ENCODE assay signal across 16 cellular contexts in the genomic region with DNA sequence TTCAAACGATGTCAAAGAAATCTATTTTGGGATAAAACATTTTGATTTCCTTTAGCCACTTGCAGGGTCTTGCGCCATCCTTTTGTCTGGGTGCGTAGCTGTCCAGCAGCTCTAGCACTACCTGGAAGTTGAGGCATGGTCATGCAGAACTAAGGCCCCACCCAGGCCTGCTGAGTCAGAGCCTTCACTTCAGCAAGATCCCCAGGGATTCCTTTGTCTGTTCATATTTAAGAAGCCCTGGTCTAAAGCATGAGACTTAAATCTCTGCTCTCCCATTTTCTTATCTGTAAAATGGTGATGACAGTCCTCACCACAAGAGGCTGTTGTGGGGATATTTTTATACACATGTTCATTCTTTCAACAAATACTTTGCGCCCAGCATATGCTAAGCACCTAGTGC.
DNase-seq lines count a peak whose midpoint lies in the region; ATAC-seq and TF ChIP-seq lines count a peak whose summit lies in the region.
"Had no signal": no experiment of that assay in that cellular context is flagged by ENCODE, and none has a peak within 500 bp of the region (broad histone marks: within the 10 kb centered on the region; RNA-seq: fewer than 3 reads in every experiment).

No MANE protein-coding gene starts in this region.

- H3K4me1 ChIP-seq in SK-N-SH (ENCODE audit: control insufficient read depth in 1 of 2, insufficient read depth in 2 of 2, low read depth in 1 of 2, low read length in 1 of 2) (peaks cover 0 to 33% of the 10 kb centered on the region in 2 experiments; a peak in 2 of 4 replicates), upper lobe of right lung (peaks cover 37% of the 10 kb centered on the region), SJCRH30 (peaks cover 20% of the 10 kb centered on the region)

- H4K20me1 ChIP-seq in SK-N-SH (ENCODE audit: insufficient read depth), result no peaks in the 10 kb centered on the region

- WGBS in SK-N-SH (ENCODE audit: low lambda C conversion rate), result 71% methylated on average over 2 of the region's 4 CpGs

- H3K36me3 Mint-ChIP-seq in activated CD4-positive, alpha-beta T cell treated with anti-CD3 and anti-CD28 coated beads for 36 hours (ENCODE audit: low read depth), result no peaks in the 10 kb centered on the region

- no peaks in the 10 kb centered on the region for H3K9me3 Mint-ChIP-seq in activated CD4-positive, alpha-beta T cell treated with anti-CD3 and anti-CD28 coated beads for 36 hours (ENCODE audit: low read depth)
- H3K9me3 Mint-ChIP-seq: CD4-positive, alpha-beta T cell; H9; stimulated activated naive CD8-positive, alpha-beta T cell treated with anti-CD3 and anti-CD28 coated beads, Interleukin-15, Interleukin-2, amounts not matched to agents 100 ng/mL and 50 ng/mL, for 24 hours had no signal

- H3K36me3 ChIP-seq in SK-N-SH (replicated peaks in 1 of 2; ENCODE audit: control insufficient read depth in 1 of 2, insufficient read depth in 2 of 2, low read length in 1 of 2) (peaks cover 0 to 2% of the 10 kb centered on the region in 2 experiments), upper lobe of right lung (no peaks in the 10 kb centered on the region), SJCRH30 (no peaks in the 10 kb centered on the region)

- no peak overlapping the region for H3K4me3 ChIP-seq in SK-N-SH (ENCODE audit: low read depth in 2 of 2, low read length in 1 of 2)
- no peak overlapping the region for H3K4me3 ChIP-seq in coronary artery
- H3K4me3 ChIP-seq in upper lobe of right lung, result no peak overlapping the region
- no peak overlapping the region for H3K4me3 ChIP-seq in SJCRH30

- no peaks in the 10 kb centered on the region for H3K4me1 Mint-ChIP-seq in activated CD4-positive, alpha-beta T cell treated with anti-CD3 and anti-CD28 coated beads for 36 hours

- no peaks in the 10 kb centered on the region for H3K9me3 ChIP-seq in SK-N-SH
- H3K9me3 ChIP-seq in upper lobe of right lung, result no peaks in the 10 kb centered on the region
- H3K9me3 ChIP-seq in SJCRH30 (replicated peaks), result no peaks in the 10 kb centered on the region

- ATAC-seq in SK-N-SH treated with all-trans-retinoic acid at 6 μM for 48 hours (no peak), upper lobe of right lung (no peak)
- ATAC-seq in activated CD4-positive, alpha-beta T cell treated with anti-CD3 and anti-CD28 coated beads for 36 hours, result no peak
- ATAC-seq: activated CD4-positive, CD25-positive, alpha-beta regulatory T cell treated with anti-CD3 and anti-CD28 coated beads, Interleukin-2, amount 50 U/mL, for 24 hours; PC-3 had no signal

- intact Hi-C loops in upper lobe of right lung (cut with DNase I), result no loop called here
- intact Hi-C loops in activated CD4-positive, alpha-beta T cell treated with anti-CD3 and anti-CD28 coated beads for 36 hours (cut with DNase I, micrococcal nuclease), result no loop called here

- no peaks in the 10 kb centered on the region for H3K9me2 ChIP-seq in SK-N-SH

- DNase-seq in SK-N-SH (no peak), coronary artery (ENCODE audit: low spot score) (no peak), inferior parietal cortex (ENCODE audit: extremely low spot score) (peak; percentile 17), upper lobe of right lung (no peak), SJCRH30 (no peak), NCI-H748 (lab: John Stamatoyannopoulos, UW; ENCODE audit: unreplicated experiment) (no peak)
- no peak for DNase-seq in activated CD4-positive, alpha-beta T cell treated with anti-CD3 and anti-CD28 coated beads for 36 hours
- DNase-seq: activated CD8-positive, alpha-beta memory T cell treated with anti-CD3 and anti-CD28 coated beads, Interleukin-2, amount 50 U/mL, for 4 hours; activated naive CD4-positive, alpha-beta T cell treated with Interleukin-2 at 50 U/mL for 16 hours; CD4-positive, alpha-beta T cell; H9; NCI-H510A; PC-3 had no signal

- H3K27me3 Mint-ChIP-seq in activated CD4-positive, alpha-beta T cell treated with anti-CD3 and anti-CD28 coated beads for 36 hours, result peaks cover 5% of the 10 kb centered on the region

- POLR2A ChIA-PET in SK-N-SH (lab: Yijun Ruan, JAX), result no interaction called here
- POLR2A ChIA-PET in activated CD4-positive, alpha-beta T cell treated with anti-CD3 and anti-CD28 coated beads for 36 hours (lab: Charles Lee), result no interaction called here

- no peaks in the 10 kb centered on the region for H3F3A ChIP-seq in SK-N-SH (replicated peaks; ENCODE audit: insufficient read depth)

- 0 out of 2 replicates have a peak, but pooled peaks cover 16% of the 10 kb centered on the region for H3K27me3 ChIP-seq in SK-N-SH (ENCODE audit: insufficient read depth)
- H3K27me3 ChIP-seq in upper lobe of right lung, result no peaks in the 10 kb centered on the region
- H3K27me3 ChIP-seq in SJCRH30, result no peaks in the 10 kb centered on the region

- H3K79me2 ChIP-seq in SK-N-SH (ENCODE audit: insufficient read depth), result no peaks in the 10 kb centered on the region

- CTCF ChIA-PET in SK-N-SH (lab: Yijun Ruan, JAX), result interaction anchor here (1.8 kb wide), 1 partner anchor 20 kb away, joined by 6 read pairs; no protein-coding TSS in a partner anchor
- CTCF ChIA-PET in activated CD4-positive, alpha-beta T cell treated with anti-CD3 and anti-CD28 coated beads for 36 hours (lab: Charles Lee), result interaction anchor here (1.1 kb wide), 1 partner anchor 9 kb away, joined by 3 read pairs; no protein-coding TSS in a partner anchor

- no peak for TF ChIP-seq RAD21 in SK-N-SH (IDR thresholded peaks at IDR 0.05; ENCODE audit: low read length)

- H3K4me2 ChIP-seq in SK-N-SH, result no peak overlapping the region

- H3K9ac ChIP-seq in SK-N-SH, result no peak overlapping the region

- no peak overlapping the region for H3K4me3 Mint-ChIP-seq in activated CD4-positive, alpha-beta T cell treated with anti-CD3 and anti-CD28 coated beads for 36 hours
- H3K4me3 Mint-ChIP-seq: CD4-positive, alpha-beta T cell; H9; stimulated activated naive CD8-positive, alpha-beta T cell treated with anti-CD3 and anti-CD28 coated beads, Interleukin-15, Interleukin-2, amounts not matched to agents 100 ng/mL and 50 ng/mL, for 24 hours had no signal

- TF ChIP-seq EP300 in SK-N-SH (IDR thresholded peaks at IDR 0.05; ENCODE audit: borderline replicate concordance in 1 of 2, low read depth in 1 of 2, low read length in 1 of 2), result no peak

- no peak overlapping the region for H3K27ac Mint-ChIP-seq in activated CD4-positive, alpha-beta T cell treated with anti-CD3 and anti-CD28 coated beads for 36 hours
- H3K27ac Mint-ChIP-seq: CD4-positive, alpha-beta T cell; H9; stimulated activated naive CD8-positive, alpha-beta T cell treated with anti-CD3 and anti-CD28 coated beads, Interleukin-15, Interleukin-2, amounts not matched to agents 100 ng/mL and 50 ng/mL, for 24 hours had no signal

- H2AFZ ChIP-seq in SK-N-SH (ENCODE audit: low read depth), result no peak overlapping the region

- H3K27ac ChIP-seq in SK-N-SH (ENCODE audit: low read depth in 2 of 2, low read length in 1 of 2) (no peak overlapping the region), coronary artery (peak overlapping the region; percentile 43 to 56), upper lobe of right lung (peak overlapping the region; percentile 8), SJCRH30 (no peak overlapping the region)

- TF ChIP-seq CTCF in SK-N-SH (IDR thresholded peaks at IDR 0.05), result no peak
- no peak for TF ChIP-seq CTCF in coronary artery (IDR thresholded peaks at IDR 0.05)
- TF ChIP-seq CTCF in upper lobe of right lung (IDR thresholded peaks at IDR 0.05), result no peak

TF ChIP-seq in SK-N-SH treated with all-trans-retinoic acid at 6 μM for 48 hours, 23 proteins besides CTCF, POLR2A, EP300 and RAD21:
- TF ChIP-seq, protein P1, sequence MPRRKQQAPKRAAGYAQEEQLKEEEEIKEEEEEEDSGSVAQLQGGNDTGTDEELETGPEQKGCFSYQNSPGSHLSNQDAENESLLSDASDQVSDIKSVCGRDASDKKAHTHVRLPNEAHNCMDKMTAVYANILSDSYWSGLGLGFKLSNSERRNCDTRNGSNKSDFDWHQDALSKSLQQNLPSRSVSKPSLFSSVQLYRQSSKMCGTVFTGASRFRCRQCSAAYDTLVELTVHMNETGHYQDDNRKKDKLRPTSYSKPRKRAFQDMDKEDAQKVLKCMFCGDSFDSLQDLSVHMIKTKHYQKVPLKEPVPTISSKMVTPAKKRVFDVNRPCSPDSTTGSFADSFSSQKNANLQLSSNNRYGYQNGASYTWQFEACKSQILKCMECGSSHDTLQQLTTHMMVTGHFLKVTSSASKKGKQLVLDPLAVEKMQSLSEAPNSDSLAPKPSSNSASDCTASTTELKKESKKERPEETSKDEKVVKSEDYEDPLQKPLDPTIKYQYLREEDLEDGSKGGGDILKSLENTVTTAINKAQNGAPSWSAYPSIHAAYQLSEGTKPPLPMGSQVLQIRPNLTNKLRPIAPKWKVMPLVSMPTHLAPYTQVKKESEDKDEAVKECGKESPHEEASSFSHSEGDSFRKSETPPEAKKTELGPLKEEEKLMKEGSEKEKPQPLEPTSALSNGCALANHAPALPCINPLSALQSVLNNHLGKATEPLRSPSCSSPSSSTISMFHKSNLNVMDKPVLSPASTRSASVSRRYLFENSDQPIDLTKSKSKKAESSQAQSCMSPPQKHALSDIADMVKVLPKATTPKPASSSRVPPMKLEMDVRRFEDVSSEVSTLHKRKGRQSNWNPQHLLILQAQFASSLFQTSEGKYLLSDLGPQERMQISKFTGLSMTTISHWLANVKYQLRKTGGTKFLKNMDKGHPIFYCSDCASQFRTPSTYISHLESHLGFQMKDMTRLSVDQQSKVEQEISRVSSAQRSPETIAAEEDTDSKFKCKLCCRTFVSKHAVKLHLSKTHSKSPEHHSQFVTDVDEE (CRISPR knock-in tag; IDR thresholded peaks at IDR 0.05), result no peak
- TF ChIP-seq ZC3H10 (CRISPR knock-in tag; IDR thresholded peaks at IDR 0.05) (no peak), PPARA (CRISPR knock-in tag; IDR thresholded peaks at IDR 0.05; ENCODE audit: borderline replicate concordance) (no peak)
TF ChIP-seq in SK-N-SH treated with all-trans-retinoic acid at 6 μM for 48 hours: peak in this region for 0.

Comparison
In these comparisons a context has a peak if more than half of its experiments do, and no peak if none do; other contexts are left out.
1. H3K27ac ChIP-seq: peak in coronary artery (2 of 2) and upper lobe of right lung (single experiment); none in SK-N-SH (0 of 2) and SJCRH30 (single experiment).